7 cellular contexts compared by ENCODE assay signal in genomic region chr1:7975212-7975865, GRCh38.
DNase-seq lines count a peak whose midpoint lies in the region; ATAC-seq, FAIRE-seq and TF ChIP-seq lines count a peak whose summit lies in the region.

No MANE protein-coding gene starts in this region.

- H3K36me3 ChIP-seq in brain microvascular endothelial cell (replicated peaks) = peaks cover 58% of the 10 kb centered on the region

- no peaks in the 10 kb centered on the region for H3K27me3 ChIP-seq in brain microvascular endothelial cell (replicated peaks)

- FAIRE-seq in G401.6 (lab: Jason Lieb, UNC) = peak; percentile 95

- in situ Hi-C loops in brain microvascular endothelial cell (cut with HindIII; ENCODE audit: low pct_ligation_motif_present, low sequenced_read_pairs) = no loop called here

- TF ChIP-seq CTCF in LNCaP clone FGC (IDR thresholded peaks at IDR 0.05; ENCODE audit: control insufficient read depth, extremely low read depth, insufficient read depth) (peak; percentile 99), brain microvascular endothelial cell (IDR thresholded peaks at IDR 0.05; ENCODE audit: low read depth, low read length, missing control alignments) (peak; percentile 97)

- no peak overlapping the region for H3K27ac ChIP-seq in brain microvascular endothelial cell

- DNase-seq in LNCaP clone FGC (ENCODE audit: low read depth) = peak; percentile 89
- peak; percentile 63 to 67 for DNase-seq in SHP77 (lab: John Stamatoyannopoulos, UW)
- peak; percentile 65 for DNase-seq in brain microvascular endothelial cell
- peak; percentile 93 for DNase-seq in iPS-NIHi7 (ENCODE audit: extremely low spot score)
- DNase-seq in stimulated activated CD4-positive, alpha-beta T cell treated with anti-CD3 and anti-CD28 coated beads, Interleukin-1b, Interleukin-23, amount 100 ng/mL, for 48 hours = peak; percentile 40

- ATAC-seq in GM21528 (IDR thresholded peaks at IDR 0.05; ENCODE audit: low FRiP score, unreplicated experiment) = no peak

- H3K4me3 ChIP-seq in LNCaP clone FGC (ENCODE audit: low read depth, low read length) (no peak overlapping the region), brain microvascular endothelial cell (ENCODE audit: low read depth, low read length) (no peak overlapping the region)

Comparison
In these comparisons a context has a peak if more than half of its experiments do, and no peak if none do; other contexts are left out.
1. DNase-seq: peak in every context shown above with its lines; median percentile 93 in iPS-NIHi7; 89 in LNCaP clone FGC; 65 in SHP77; 65 in brain microvascular endothelial cell; 40 in stimulated activated CD4-positive, alpha-beta T cell treated with anti-CD3 and anti-CD28 coated beads, Interleukin-1b, Interleukin-23, amount 100 ng/mL, for 48 hours.